ENCODE assay signal across 9 cellular contexts in the genomic region with DNA sequence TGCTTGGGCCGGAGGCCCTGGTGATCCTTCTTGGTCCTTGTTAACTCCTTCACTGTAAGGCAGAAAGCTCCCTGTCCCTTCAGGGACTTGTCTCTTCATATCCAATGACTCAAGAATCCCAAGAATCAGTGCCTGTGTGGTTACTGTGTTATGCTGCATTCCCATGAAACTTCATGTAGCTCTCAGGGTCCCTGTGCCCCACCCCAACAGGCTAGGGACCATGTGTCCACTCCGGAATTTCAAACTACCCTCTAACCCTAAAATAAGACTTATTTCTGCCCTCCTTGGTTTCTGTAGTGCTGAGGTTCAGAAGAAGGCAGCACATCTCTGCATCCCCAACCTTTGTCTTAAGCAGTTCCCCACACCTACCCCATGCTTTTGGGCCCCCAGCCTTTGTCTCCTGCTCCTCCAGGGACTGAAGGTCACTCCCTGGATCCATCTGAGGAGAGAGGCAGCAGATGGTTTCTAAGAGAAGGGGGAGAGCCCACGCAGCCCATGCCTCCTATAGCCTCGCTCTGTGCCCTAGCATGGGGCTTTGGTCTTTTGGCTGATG. TPM values are rescaled to one million over a fixed set of nuclear protein-coding genes. Genes with fewer than 3 reads are reported as not detected.
DNase-seq lines count a peak whose midpoint lies in the region; ATAC-seq and TF ChIP-seq lines count a peak whose summit lies in the region.
"Had no signal": no experiment of that assay in that cellular context is flagged by ENCODE, and none has a peak within 500 bp of the region (broad histone marks: within the 10 kb centered on the region; RNA-seq: fewer than 3 reads in every experiment).

No MANE protein-coding gene starts in this region.

- TF ChIP-seq CTCF in heart right ventricle (IDR thresholded peaks at IDR 0.05) (no peak), colonic mucosa (IDR thresholded peaks at IDR 0.05) (no peak)

- intact Hi-C loops in heart right ventricle (cut with DNase I) (loop anchor here in 4 of 10 donors (5.0 to 10.0 kb wide), 4 partner anchors 35 to 142 kb away; a partner anchor contains a TSS), Right ventricle myocardium inferior (cut with DNase I) (no loop called here), colonic mucosa (cut with DNase I) (no loop called here), aorta (cut with DNase I) (loop anchor here (2.0 to 10.0 kb wide), 2 partner anchors 22 to 72 kb away; no protein-coding TSS in a partner anchor)
- intact Hi-C loops in activated CD4-positive, alpha-beta memory T cell treated with anti-CD3 and anti-CD28 coated beads for 36 hours (cut with micrococcal nuclease): loop anchor here (10.0 kb wide), 2 partner anchors 142 to 228 kb away; a partner anchor contains a TSS

- H3K27ac Mint-ChIP-seq in immature natural killer cell: no peak overlapping the region
- no peak overlapping the region for H3K27ac Mint-ChIP-seq in activated CD4-positive, alpha-beta memory T cell treated with anti-CD3 and anti-CD28 coated beads for 36 hours

- peaks cover 0 to 33% (median 0%) of the 10 kb centered on the region in 7 donors for H3K27me3 ChIP-seq in heart right ventricle
- no peaks in the 10 kb centered on the region for H3K27me3 ChIP-seq in colonic mucosa
- H3K27me3 ChIP-seq in muscle layer of colon (ENCODE audit: control insufficient read depth in 1 of 2, insufficient read depth in 2 of 2, low read length in 2 of 2): no peaks in the 10 kb centered on the region
- no peaks in the 10 kb centered on the region for H3K27me3 ChIP-seq in aorta (ENCODE audit: control insufficient read depth in 1 of 2, insufficient read depth in 2 of 2, low read length in 1 of 2)

- H3K4me3 ChIP-seq in heart right ventricle (peak overlapping the region in 9 of 10 donors; percentile 28 to 68 (median 57)), colonic mucosa (no peak overlapping the region), muscle layer of colon (ENCODE audit: low read depth in 1 of 2, low read length in 2 of 2) (peak overlapping the region; percentile 41 to 73), aorta (ENCODE audit: low read length in 2 of 2) (peak overlapping the region; percentile 6 to 80)
- H3K4me3 ChIP-seq: mucosa of descending colon had no signal

- H3K27me3 Mint-ChIP-seq in immature natural killer cell (ENCODE audit: low read depth in 3 of 3): peaks cover 10 to 18% (median 13%) of the 10 kb centered on the region in 3 donors
- peaks cover 16% of the 10 kb centered on the region for H3K27me3 Mint-ChIP-seq in activated CD4-positive, alpha-beta memory T cell treated with anti-CD3 and anti-CD28 coated beads for 36 hours

- ATAC-seq in heart right ventricle (peak in 6 of 8 donors; percentile 2 to 17 (median 6)), Right ventricle myocardium inferior (no peak), aorta (ENCODE audit: low FRiP score) (peak; percentile 44), HG03571 (IDR thresholded peaks at IDR 0.05; ENCODE audit: unreplicated experiment) (no peak)

- H3K36me3 Mint-ChIP-seq in immature natural killer cell: no peaks in the 10 kb centered on the region
- no peaks in the 10 kb centered on the region for H3K36me3 Mint-ChIP-seq in activated CD4-positive, alpha-beta memory T cell treated with anti-CD3 and anti-CD28 coated beads for 36 hours

- no peak for DNase-seq in heart right ventricle
- no peak for DNase-seq in Right ventricle myocardium inferior (ENCODE audit: missing footprints)
- no peak for DNase-seq in colonic mucosa
- no peak for DNase-seq in aorta
- DNase-seq in immature natural killer cell: no peak
- no peak for DNase-seq in activated CD4-positive, alpha-beta memory T cell treated with anti-CD3 and anti-CD28 coated beads for 36 hours

- H3K9me3 Mint-ChIP-seq in immature natural killer cell: no peaks in the 10 kb centered on the region
- no peaks in the 10 kb centered on the region for H3K9me3 Mint-ChIP-seq in activated CD4-positive, alpha-beta memory T cell treated with anti-CD3 and anti-CD28 coated beads for 36 hours

- H3K4me1 Mint-ChIP-seq in immature natural killer cell: peaks cover 6 to 15% of the 10 kb centered on the region in 2 donors
- peaks cover 23% of the 10 kb centered on the region for H3K4me1 Mint-ChIP-seq in activated CD4-positive, alpha-beta memory T cell treated with anti-CD3 and anti-CD28 coated beads for 36 hours (ENCODE audit: low read depth)

- H3K27ac ChIP-seq in heart right ventricle: peak overlapping the region; percentile 17 to 89 (median 72)
- peak overlapping the region; percentile 26 for H3K27ac ChIP-seq in colonic mucosa
- peak overlapping the region; percentile 95 for H3K27ac ChIP-seq in muscle layer of colon (ENCODE audit: low read depth, low read length)
- peak overlapping the region in 1 of 2 donors; percentile 65 for H3K27ac ChIP-seq in aorta (ENCODE audit: low read depth in 1 of 2, low read length in 2 of 2)

- H3K4me1 ChIP-seq in heart right ventricle (peaks cover 5 to 67% (median 33%) of the 10 kb centered on the region in 9 donors), colonic mucosa (peaks cover 3% of the 10 kb centered on the region), muscle layer of colon (ENCODE audit: insufficient read depth, low read length) (peaks cover 42% of the 10 kb centered on the region), aorta (ENCODE audit: control insufficient read depth in 1 of 2, insufficient read depth in 2 of 2, low read length in 2 of 2) (no peaks in the 10 kb centered on the region)

- H3K36me3 ChIP-seq in heart right ventricle (peaks cover 0 to 18% (median 16%) of the 10 kb centered on the region in 9 donors), colonic mucosa (no peaks in the 10 kb centered on the region), muscle layer of colon (ENCODE audit: insufficient read depth, low read length) (peaks cover 16% of the 10 kb centered on the region), aorta (ENCODE audit: control insufficient read depth in 1 of 2, insufficient read depth in 2 of 2, low read length in 1 of 2) (peaks cover 8% of the 10 kb centered on the region in 2 donors)

- POLR2A ChIA-PET in activated CD4-positive, alpha-beta memory T cell treated with anti-CD3 and anti-CD28 coated beads for 36 hours (lab: Charles Lee): no interaction called here

- whole genome bisulfite sequencing in heart right ventricle, 2 donors: 41 to 47% methylated on average over 4 of the region's 4 CpGs
- WGBS in aorta, 2 donors: 5 to 7% methylated on average over 4 of the region's 4 CpGs

- CTCF ChIA-PET in activated CD4-positive, alpha-beta memory T cell treated with anti-CD3 and anti-CD28 coated beads for 36 hours (lab: Charles Lee): interaction anchor here (1.4 kb wide), 1 partner anchor 76 kb away, joined by 3 read pairs; no protein-coding TSS in a partner anchor

- no peak overlapping the region for H3K4me3 Mint-ChIP-seq in immature natural killer cell
- H3K4me3 Mint-ChIP-seq in activated CD4-positive, alpha-beta memory T cell treated with anti-CD3 and anti-CD28 coated beads for 36 hours: no peak overlapping the region

- H3K9ac ChIP-seq in colonic mucosa (ENCODE audit: low read depth in 2 of 2, low read length in 2 of 2): peak overlapping the region in 1 of 2 donors; percentile 40
- H3K9ac ChIP-seq in muscle layer of colon (ENCODE audit: low read length): peak overlapping the region; percentile 79

- H3K9me3 ChIP-seq in heart right ventricle: no peaks in the 10 kb centered on the region
- H3K9me3 ChIP-seq in colonic mucosa: no peaks in the 10 kb centered on the region
- no peaks in the 10 kb centered on the region for H3K9me3 ChIP-seq in muscle layer of colon (ENCODE audit: low read length)
- H3K9me3 ChIP-seq in aorta (ENCODE audit: control insufficient read depth, low read length): peaks cover 5% of the 10 kb centered on the region
- H3K9me3 ChIP-seq: mucosa of descending colon had no signal

RNA-seq across cellular contexts. Expression of a gene that starts 0.5 kb away (rescaled TPM):
- 100 to 1,000 TPM in 2 of 10 donors, 10 to 100 TPM in 8; 21.3 to 139 (median 51.6) TPM for total RNA-seq in heart right ventricle
- 10 to 100 TPM in 1 of 2 donors, 1 to 10 TPM in 1; 3.4 to 17.5 TPM for polyA plus RNA-seq in heart right ventricle
- 21.4 TPM for total RNA-seq in Right ventricle myocardium inferior
- total RNA-seq in colonic mucosa: 1 to 10 TPM; 1.9 to 5.6 TPM
- total RNA-seq in aorta: 10 to 100 TPM; 36.4 to 49.3 TPM
- 1 to 10 TPM; 5.2 to 5.5 TPM for polyA plus RNA-seq in aorta
- under 1 TPM in 2 of 3 donors, not detected in 1; 0.04 to 0.07 TPM for polyA plus RNA-seq in immature natural killer cell
- total RNA-seq in activated CD4-positive, alpha-beta memory T cell treated with anti-CD3 and anti-CD28 coated beads for 36 hours: 1 to 10 TPM; 1.5 TPM

RNA-seq across cellular contexts. Expression of a gene that starts 23.9 kb away (rescaled TPM):
- 10 to 100 TPM; 21.2 to 35.2 (median 29.3) TPM for total RNA-seq in heart right ventricle
- polyA plus RNA-seq in heart right ventricle: 10 to 100 TPM; 11.2 to 12.6 TPM
- 24.3 TPM for total RNA-seq in Right ventricle myocardium inferior
- 10 to 100 TPM; 27.7 to 31.4 TPM for total RNA-seq in colonic mucosa
- 10 to 100 TPM; 37.7 to 63.2 TPM for total RNA-seq in aorta
- 10 to 100 TPM in 1 of 2 donors, 1 to 10 TPM in 1; 3.4 to 22.5 TPM for polyA plus RNA-seq in aorta
- 1 to 10 TPM in 2 of 3 donors, under 1 TPM in 1; 0.55 to 7.8 (median 3.0) TPM for polyA plus RNA-seq in immature natural killer cell
- 10 to 100 TPM; 26.4 to 32.0 TPM for total RNA-seq in activated CD4-positive, alpha-beta memory T cell treated with anti-CD3 and anti-CD28 coated beads for 36 hours

Comparison
In these comparisons a context has a peak if more than half of its experiments do, and no peak if none do; other contexts are left out.
1. ATAC-seq: peak in heart right ventricle (6 of 8) and aorta (single experiment); none in Right ventricle myocardium inferior (single experiment) and HG03571 (single experiment).
2. intact Hi-C loops: an anchor here in aorta (2.0 to 10.0 kb wide) and activated CD4-positive, alpha-beta memory T cell treated with anti-CD3 and anti-CD28 coated beads for 36 hours (10.0 kb wide); none called in Right ventricle myocardium inferior and colonic mucosa.